Comparison of ENCODE assay signal across 8 cellular contexts in genomic region chr19:12956446-12957388, GRCh38. TPM values are rescaled to one million over a fixed set of nuclear protein-coding genes. Genes with fewer than 3 reads are reported as not detected.
A peak's percentile ranks its signal among the peaks of the same experiment; 100 is the strongest.
DNase-seq lines count a peak whose midpoint lies in the region; ATAC-seq, FAIRE-seq and TF ChIP-seq lines count a peak whose summit lies in the region.

TSS of gene GADD45GIP1 (minus strand) at chr19:12957223. CDS start at chr19:12957212, 11 bp downstream.

- peaks cover 6 to 35% of the 10 kb centered on the region in 2 donors for H3K36me3 Mint-ChIP-seq in CD4-positive, alpha-beta memory T cell
- peaks cover 5% of the 10 kb centered on the region for H3K36me3 Mint-ChIP-seq in activated naive CD8-positive, alpha-beta T cell treated with anti-CD3 and anti-CD28 coated beads, Interleukin-2, amount 10 ng/mL, durations not matched to agents 7 days and 5 days

- H3K27ac Mint-ChIP-seq in CD4-positive, alpha-beta memory T cell = peak within 1 kb of the TSS; percentile 91 to 94 (median 93)
- H3K27ac Mint-ChIP-seq in activated naive CD8-positive, alpha-beta T cell treated with anti-CD3 and anti-CD28 coated beads, Interleukin-2, amount 10 ng/mL, durations not matched to agents 7 days and 5 days = peak within 1 kb of the TSS; percentile 97

- H3K27me3 ChIP-seq in CD4-positive, alpha-beta memory T cell (ENCODE audit: insufficient read depth, low read length) = no peaks in the 10 kb centered on the region
- H3K27me3 ChIP-seq in pancreas (no peaks in the 10 kb centered on the region), tibial artery (no peaks in the 10 kb centered on the region)

- H3K27me3 Mint-ChIP-seq in CD4-positive, alpha-beta memory T cell = no peaks in the 10 kb centered on the region
- H3K27me3 Mint-ChIP-seq in activated naive CD8-positive, alpha-beta T cell treated with anti-CD3 and anti-CD28 coated beads, Interleukin-2, amount 10 ng/mL, durations not matched to agents 7 days and 5 days = no peaks in the 10 kb centered on the region

- POLR2A ChIA-PET in CD4-positive, alpha-beta memory T cell (lab: Charles Lee; ENCODE audit: partially characterized antibody) = interaction anchor here (0.6 to 2.2 kb wide), 14 partner anchors 9 to 225 kb away, joined by 3 to 8 read pairs (median 4); partner anchors contain the start of genes CALR, GCDH and SYCE2
- POLR2A ChIA-PET in activated naive CD8-positive, alpha-beta T cell treated with anti-CD3 and anti-CD28 coated beads, Interleukin-2, amount 10 ng/mL, durations not matched to agents 7 days and 5 days (lab: Charles Lee) = interaction anchor here (0.6 to 2.9 kb wide), 5 partner anchors 10 to 173 kb away, joined by 3 to 10 read pairs (median 3); partner anchors contain the start of gene RAD23A

- peaks cover 12 to 25% (median 21%) of the 10 kb centered on the region in 4 donors for H3K4me1 Mint-ChIP-seq in CD4-positive, alpha-beta memory T cell
- peaks cover 18% of the 10 kb centered on the region for H3K4me1 Mint-ChIP-seq in activated naive CD8-positive, alpha-beta T cell treated with anti-CD3 and anti-CD28 coated beads, Interleukin-2, amount 10 ng/mL, durations not matched to agents 7 days and 5 days

- peak within 1 kb of the TSS; percentile 78 for H3K27ac ChIP-seq in CD4-positive, alpha-beta memory T cell (ENCODE audit: low read depth, low read length)
- H3K27ac ChIP-seq in pancreas (peak within 1 kb of the TSS; percentile 79 to 90 (median 84)), tibial artery (peak within 1 kb of the TSS; percentile 91 to 96)

- peaks cover 10% of the 10 kb centered on the region for H3K36me3 ChIP-seq in CD4-positive, alpha-beta memory T cell (ENCODE audit: insufficient read depth, low read length)
- peaks cover 0 to 8% (median 3%) of the 10 kb centered on the region in 3 donors for H3K36me3 ChIP-seq in pancreas
- H3K36me3 ChIP-seq in tibial artery = peaks cover 19 to 36% (median 23%) of the 10 kb centered on the region in 3 donors

- DNase-seq in CD4-positive, alpha-beta memory T cell = peak; percentile 76 to 83 (median 81)
- DNase-seq in LNCaP clone FGC (ENCODE audit: low read depth) (peak; percentile 46), SW 1271 (lab: John Stamatoyannopoulos, UW) (peak; percentile 61 to 79), Right ventricle myocardium inferior (ENCODE audit: missing footprints) (peak; percentile 95), pancreas (peak; percentile 73 to 93 (median 80)), tibial artery (peak; percentile 70 to 83)
- peak; percentile 88 for DNase-seq in activated naive CD8-positive, alpha-beta T cell treated with anti-CD3 and anti-CD28 coated beads, Interleukin-2, amount 10 ng/mL, durations not matched to agents 7 days and 5 days

- ATAC-seq in GM21360 (IDR thresholded peaks at IDR 0.05; ENCODE audit: unreplicated experiment) (peak; percentile 50), Right ventricle myocardium inferior (peak; percentile 95), pancreas (peak; percentile 95)
- peak; percentile 95 for ATAC-seq in activated naive CD8-positive, alpha-beta T cell treated with anti-CD3 and anti-CD28 coated beads, Interleukin-2, amount 10 ng/mL, durations not matched to agents 7 days and 5 days (ENCODE audit: low read depth)

- FAIRE-seq in pancreas (lab: Jason Lieb, UNC) = no peak

- CTCF ChIA-PET in CD4-positive, alpha-beta memory T cell (lab: Charles Lee; ENCODE audit: partially characterized antibody) = interaction anchor here (1.2 to 4.3 kb wide), 3 partner anchors 8 to 72 kb away, joined by 5 to 35 read pairs (median 5); no protein-coding TSS in a partner anchor

- H3K9me3 ChIP-seq in CD4-positive, alpha-beta memory T cell (ENCODE audit: control insufficient read depth in 1 of 2, low read length in 2 of 2) = no peaks in the 10 kb centered on the region
- H3K9me3 ChIP-seq in pancreas = no peaks in the 10 kb centered on the region
- no peaks in the 10 kb centered on the region for H3K9me3 ChIP-seq in tibial artery

- peak within 1 kb of the TSS; percentile 45 to 79 for H3K4me3 ChIP-seq in CD4-positive, alpha-beta memory T cell (ENCODE audit: low read length in 2 of 2)
- H3K4me3 ChIP-seq in LNCaP clone FGC (ENCODE audit: low read depth, low read length) (peak within 1 kb of the TSS; percentile 96), pancreas (peak within 1 kb of the TSS; percentile 49 to 96 (median 88)), tibial artery (peak within 1 kb of the TSS; percentile 85 to 93)

- intact Hi-C loops in CD4-positive, alpha-beta memory T cell (cut with micrococcal nuclease) = loop anchor here (1.0 kb wide), 1 partner anchor 11 kb away; the partner anchor contains the start of gene RAD23A
- intact Hi-C loops in Right ventricle myocardium inferior (cut with DNase I) = no loop called here
- intact Hi-C loops in pancreas (cut with DNase I) = no loop called here
- intact Hi-C loops in tibial artery (cut with DNase I; ENCODE audit: low total_unique reads) = no loop called here

- TF ChIP-seq CTCF in LNCaP clone FGC (IDR thresholded peaks at IDR 0.05; ENCODE audit: control insufficient read depth, extremely low read depth, insufficient read depth) = no peak
- no peak for TF ChIP-seq CTCF in pancreas (IDR thresholded peaks at IDR 0.05)
- TF ChIP-seq CTCF in tibial artery (IDR thresholded peaks at IDR 0.05) = no peak

- H3K9me3 Mint-ChIP-seq in CD4-positive, alpha-beta memory T cell = no peaks in the 10 kb centered on the region
- no peaks in the 10 kb centered on the region for H3K9me3 Mint-ChIP-seq in activated naive CD8-positive, alpha-beta T cell treated with anti-CD3 and anti-CD28 coated beads, Interleukin-2, amount 10 ng/mL, durations not matched to agents 7 days and 5 days

- H3K4me1 ChIP-seq in CD4-positive, alpha-beta memory T cell (ENCODE audit: insufficient read depth, low read length) = peaks cover 28% of the 10 kb centered on the region
- H3K4me1 ChIP-seq in pancreas = peaks cover 0 to 8% (median 7%) of the 10 kb centered on the region in 3 donors
- H3K4me1 ChIP-seq in tibial artery = peaks cover 0 to 46% (median 32%) of the 10 kb centered on the region in 4 donors

- 2 to 4% methylated on average over 80 to 84 of the region's 84 CpGs for WGBS in pancreas, 2 donors

- H3K4me3 Mint-ChIP-seq in CD4-positive, alpha-beta memory T cell = peak within 1 kb of the TSS; percentile 88 to 93 (median 90)
- peak within 1 kb of the TSS; percentile 95 for H3K4me3 Mint-ChIP-seq in activated naive CD8-positive, alpha-beta T cell treated with anti-CD3 and anti-CD28 coated beads, Interleukin-2, amount 10 ng/mL, durations not matched to agents 7 days and 5 days

RNA-seq across cellular contexts. Expression of gene GADD45GIP1, which starts in this region (rescaled TPM):
- total RNA-seq in CD4-positive, alpha-beta memory T cell = 10 to 100 TPM; 14.7 to 17.9 TPM
- polyA plus RNA-seq in CD4-positive, alpha-beta memory T cell = 10 to 100 TPM; 61.0 to 65.1 TPM
- total RNA-seq in activated naive CD8-positive, alpha-beta T cell treated with anti-CD3 and anti-CD28 coated beads, Interleukin-2, amount 10 ng/mL, durations not matched to agents 7 days and 5 days = 10 to 100 TPM; 18.4 to 19.4 TPM
- total RNA-seq in Right ventricle myocardium inferior (33.7 TPM), pancreas (10 to 100 TPM in 3 of 6 donors, 1 to 10 TPM in 3; 6.0 to 10.7 (median 9.8) TPM)
- polyA plus RNA-seq in pancreas = 10 to 100 TPM; 25.3 to 37.4 TPM

Comparison
In these comparisons a context has a peak if more than half of its experiments do, and no peak if none do; other contexts are left out.
1. Peak in every context shown above with its lines: DNase-seq, ATAC-seq, H3K4me3 ChIP-seq and H3K27ac ChIP-seq.